In genomic region chr1:108815566-108815965, GRCh38 we compare ENCODE assay signal across 13 cellular contexts. TPM values are rescaled to one million over a fixed set of nuclear protein-coding genes. Genes with fewer than 3 reads are reported as not detected.
DNase-seq lines count a peak whose midpoint lies in the region; FAIRE-seq and TF ChIP-seq lines count a peak whose summit lies in the region.
"Had no signal": no experiment of that assay in that cellular context is flagged by ENCODE, and none has a peak within 500 bp of the region (broad histone marks: within the 10 kb centered on the region; RNA-seq: fewer than 3 reads in every experiment).

No MANE protein-coding gene starts in this region.

- no peaks in the 10 kb centered on the region for H3K36me3 Mint-ChIP-seq in activated naive CD4-positive, alpha-beta T cell treated with anti-CD3 and anti-CD28 coated beads for 36 hours (ENCODE audit: low read depth)

- no peaks in the 10 kb centered on the region for H3F3A ChIP-seq in smooth muscle cell (ENCODE audit: low read depth)

- no peaks in the 10 kb centered on the region for H3K9me3 Mint-ChIP-seq in activated naive CD4-positive, alpha-beta T cell treated with anti-CD3 and anti-CD28 coated beads for 36 hours
- H3K9me3 Mint-ChIP-seq: stimulated activated naive CD8-positive, alpha-beta T cell treated with anti-CD3 and anti-CD28 coated beads, Interleukin-15, amount 100 ng/mL, for 72 hours had no signal

- no peak overlapping the region for H3K4me3 ChIP-seq in astrocyte of the spinal cord (ENCODE audit: low read depth, low read length)
- peak overlapping the region; percentile 25 for H3K4me3 ChIP-seq in smooth muscle cell
- H3K4me3 ChIP-seq: GM12878 had no signal

- peaks cover 19% of the 10 kb centered on the region for H3K4me1 ChIP-seq in smooth muscle cell (ENCODE audit: low read depth)

- peak overlapping the region; percentile 77 for H3K4me2 ChIP-seq in smooth muscle cell

- H3K4me3 Mint-ChIP-seq in activated naive CD4-positive, alpha-beta T cell treated with anti-CD3 and anti-CD28 coated beads for 36 hours, result no peak overlapping the region
- H3K4me3 Mint-ChIP-seq: stimulated activated naive CD8-positive, alpha-beta T cell treated with anti-CD3 and anti-CD28 coated beads, Interleukin-15, amount 100 ng/mL, for 72 hours had no signal

- H3K79me2 ChIP-seq in smooth muscle cell (ENCODE audit: low read depth), result no peaks in the 10 kb centered on the region

- no peak overlapping the region for H3K27ac Mint-ChIP-seq in activated naive CD4-positive, alpha-beta T cell treated with anti-CD3 and anti-CD28 coated beads for 36 hours

- peaks cover 3% of the 10 kb centered on the region for H3K27me3 Mint-ChIP-seq in activated naive CD4-positive, alpha-beta T cell treated with anti-CD3 and anti-CD28 coated beads for 36 hours (ENCODE audit: low read depth)
- H3K27me3 Mint-ChIP-seq: stimulated activated naive CD8-positive, alpha-beta T cell treated with anti-CD3 and anti-CD28 coated beads, Interleukin-15, amount 100 ng/mL, for 72 hours had no signal

- no peaks in the 10 kb centered on the region for H3K36me3 ChIP-seq in smooth muscle cell (ENCODE audit: low read depth)

- TF ChIP-seq CTCF in astrocyte of the spinal cord (IDR thresholded peaks at IDR 0.05; ENCODE audit: low read depth, low read length) (no peak), smooth muscle cell (IDR thresholded peaks at IDR 0.05; ENCODE audit: borderline replicate concordance, insufficient read depth, poor library complexity, severe bottlenecking) (no peak)

- H2AFZ ChIP-seq in smooth muscle cell (ENCODE audit: low read depth), result no peak overlapping the region

- no peaks in the 10 kb centered on the region for H3K9me3 ChIP-seq in smooth muscle cell (replicated peaks; ENCODE audit: low read depth)

- H3K4me1 Mint-ChIP-seq in activated naive CD4-positive, alpha-beta T cell treated with anti-CD3 and anti-CD28 coated beads for 36 hours (ENCODE audit: low read depth), result no peaks in the 10 kb centered on the region
- H3K4me1 Mint-ChIP-seq: stimulated activated naive CD8-positive, alpha-beta T cell treated with anti-CD3 and anti-CD28 coated beads, Interleukin-15, amount 100 ng/mL, for 72 hours had no signal

- intact Hi-C loops in activated naive CD4-positive, alpha-beta T cell treated with anti-CD3 and anti-CD28 coated beads for 36 hours (cut with micrococcal nuclease), result no loop called here

- no peaks in the 10 kb centered on the region for H4K20me1 ChIP-seq in smooth muscle cell (ENCODE audit: low read depth)

- H3K9ac ChIP-seq in smooth muscle cell (ENCODE audit: low read depth), result peak overlapping the region; percentile 95

- CTCF ChIA-PET in activated naive CD4-positive, alpha-beta T cell treated with anti-CD3 and anti-CD28 coated beads for 36 hours (lab: Charles Lee), result no interaction called here

- DNase-seq in astrocyte of the spinal cord (ENCODE audit: low read depth, low spot score) (peak; percentile 27), inferior parietal cortex (ENCODE audit: extremely low spot score) (peak; percentile 47), smooth muscle cell (lab: John Stamatoyannopoulos, UW; ENCODE audit: unreplicated experiment) (no peak), activated gamma-delta T cell treated with Interleukin-2 at 50 U/mL for 16 hours (no peak), UCSD-AML1 (lab: John Stamatoyannopoulos, UW; ENCODE audit: unreplicated experiment) (no peak)
- DNase-seq in activated CD4-positive, CD25-positive, alpha-beta regulatory T cell (lab: John Stamatoyannopoulos, UW), result no peak
- no peak for DNase-seq in activated naive CD4-positive, alpha-beta T cell treated with anti-CD3 and anti-CD28 coated beads for 36 hours
- DNase-seq: activated T-cell treated with anti-CD3 and anti-CD28 coated beads, Interleukin-2, amount 50 U/mL, for 48 hours; Kasumi-1; stimulated activated naive CD8-positive, alpha-beta T cell treated with anti-CD3 and anti-CD28 coated beads, Interleukin-15, amount 100 ng/mL, for 72 hours had no signal

- peak; percentile 46 for FAIRE-seq in G401.6 (lab: Jason Lieb, UNC)
- FAIRE-seq: GM12878, TTC549 had no signal

- in situ Hi-C loops in astrocyte of the spinal cord (cut with HindIII; ENCODE audit: low sequenced_read_pairs), result no loop called here

- peak overlapping the region; percentile 99 for H3K27ac ChIP-seq in smooth muscle cell (ENCODE audit: low read depth)

- no peaks in the 10 kb centered on the region for H3K27me3 ChIP-seq in smooth muscle cell (ENCODE audit: low read depth)

RNA-seq across cellular contexts. Expression of gene AKNAD1, which starts 41.3 kb away (rescaled TPM):
- total RNA-seq in smooth muscle cell, result not detected in 2 replicates
- polyA plus RNA-seq in smooth muscle cell, result 0.40 and 0.59 TPM in 2 replicates
- not detected for total RNA-seq in activated naive CD4-positive, alpha-beta T cell treated with anti-CD3 and anti-CD28 coated beads for 36 hours
- total RNA-seq: GM12878 had no signal

Comparison
In these comparisons a context has a peak if more than half of its experiments do, and no peak if none do; other contexts are left out.
1. DNase-seq: peak in astrocyte of the spinal cord (single experiment) and inferior parietal cortex (single experiment); none in smooth muscle cell (single experiment), activated gamma-delta T cell treated with Interleukin-2 at 50 U/mL for 16 hours (single experiment), UCSD-AML1 (single experiment), activated CD4-positive, CD25-positive, alpha-beta regulatory T cell (0 of 4) and activated naive CD4-positive, alpha-beta T cell treated with anti-CD3 and anti-CD28 coated beads for 36 hours (single experiment).